23 cellular contexts compared by ENCODE assay signal in the genomic region with DNA sequence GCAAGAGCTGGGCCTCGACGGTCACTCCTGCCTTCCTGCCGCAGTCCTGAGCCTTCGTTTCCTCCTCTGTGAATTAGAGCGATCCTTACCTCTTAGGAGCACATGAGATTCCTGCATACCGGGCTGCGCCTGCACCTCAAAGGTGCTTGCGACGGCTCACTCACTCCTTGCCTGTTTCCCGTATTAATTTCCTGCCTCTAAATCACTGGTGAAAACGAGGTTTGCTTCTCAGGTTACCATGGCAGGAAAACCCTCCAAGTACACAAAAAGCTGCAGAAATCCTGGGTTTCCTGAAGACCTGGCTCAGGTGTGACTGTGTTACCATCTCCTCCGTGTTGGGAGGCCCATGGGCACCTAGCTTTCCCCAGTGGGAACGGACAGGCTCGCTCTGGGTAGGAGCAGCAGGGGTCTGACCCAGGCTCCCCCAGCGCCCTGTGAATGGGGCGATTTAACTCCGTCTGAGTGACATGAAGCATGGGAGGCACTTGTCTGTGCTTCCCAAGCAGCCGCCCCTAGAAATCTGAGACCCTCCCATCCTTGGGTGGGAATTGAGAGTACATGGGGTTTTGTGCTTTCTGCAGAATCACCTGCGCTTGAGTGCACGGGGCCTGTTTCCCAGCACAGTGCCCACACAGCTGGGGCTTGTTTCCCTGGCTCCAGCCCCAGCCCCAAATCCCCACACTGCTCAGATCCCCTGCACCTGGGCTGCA.
"Had no signal": no experiment of that assay in that cellular context is flagged by ENCODE, and none has a peak within 500 bp of the region (broad histone marks: within the 10 kb centered on the region; RNA-seq: fewer than 3 reads in every experiment).

No MANE protein-coding gene starts in this region.

- ATAC-seq: activated CD4-positive, alpha-beta T cell treated with anti-CD3 and anti-CD28 coated beads for 36 hours; activated T-helper 17 cell treated with anti-CD3 and anti-CD28 coated beads, Interleukin-2, amount 50 U/mL, for 72 hours; Panc1 had no signal

- DNase-seq: activated CD4-positive, alpha-beta memory T cell treated with anti-CD3 and anti-CD28 coated beads, Interleukin-2, amount 10 ng/mL, durations not matched to agents 7 days and 5 days; activated CD4-positive, alpha-beta T cell treated with anti-CD3 and anti-CD28 coated beads for 36 hours; activated CD4-positive, alpha-beta T cell treated with anti-CD3 and anti-CD28 coated beads, Interleukin-2, amount 50 U/mL, for 1 hour; activated gamma-delta T cell; activated naive CD4-positive, alpha-beta T cell treated with anti-CD3 and anti-CD28 coated beads, Interleukin-2, amount 10 ng/mL, durations not matched to agents 7 days and 5 days; activated naive CD8-positive, alpha-beta T cell treated with anti-CD3 and anti-CD28 coated beads for 36 hours; activated T-cell treated with anti-CD3 and anti-CD28 coated beads for 4 hours; activated T-cell treated with anti-CD3 and anti-CD28 coated beads, Interleukin-2, amount 50 U/mL, for 48 hours; brain microvascular endothelial cell; NCI-H1092; NCI-H1417; NCI-H1930; NCI-H345; NCI-H510A; NCI-H526 treated with DMSO at 0.1 percent for 48 hours; NCI-H82; Right ventricle myocardium superior; RPMI8226; SJCRH30; SK-N-SH; T-helper 1 cell had no signal
